Comparison of ENCODE assay signal across 1 cellular context in the genomic region with DNA sequence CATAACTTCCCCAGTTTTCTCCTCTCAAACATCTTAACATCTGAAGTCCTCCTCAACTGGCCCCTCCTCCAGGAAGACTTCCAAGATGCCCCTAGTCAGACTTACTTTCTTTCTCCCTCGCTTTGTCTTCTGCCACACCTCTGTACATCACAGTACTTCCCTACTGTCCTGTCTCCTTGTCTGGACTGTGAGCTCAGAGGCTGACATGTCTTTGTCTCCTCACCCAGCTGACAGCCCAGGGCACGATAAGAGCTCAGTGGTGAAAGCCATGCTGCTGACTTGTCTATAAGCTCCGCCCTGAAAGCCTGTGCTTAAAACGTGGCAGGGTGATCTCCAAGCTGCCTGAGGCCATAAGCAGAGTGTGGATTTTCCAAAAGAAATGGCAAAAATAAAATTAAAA.
TF ChIP-seq lines count a peak whose summit lies in the region.

No MANE protein-coding gene starts in this region.

TF ChIP-seq in K562, 482 proteins besides CTCF, POLR2A, EP300 and RAD21 (continued from another document and continues in another):
- TF ChIP-seq, protein P1, sequence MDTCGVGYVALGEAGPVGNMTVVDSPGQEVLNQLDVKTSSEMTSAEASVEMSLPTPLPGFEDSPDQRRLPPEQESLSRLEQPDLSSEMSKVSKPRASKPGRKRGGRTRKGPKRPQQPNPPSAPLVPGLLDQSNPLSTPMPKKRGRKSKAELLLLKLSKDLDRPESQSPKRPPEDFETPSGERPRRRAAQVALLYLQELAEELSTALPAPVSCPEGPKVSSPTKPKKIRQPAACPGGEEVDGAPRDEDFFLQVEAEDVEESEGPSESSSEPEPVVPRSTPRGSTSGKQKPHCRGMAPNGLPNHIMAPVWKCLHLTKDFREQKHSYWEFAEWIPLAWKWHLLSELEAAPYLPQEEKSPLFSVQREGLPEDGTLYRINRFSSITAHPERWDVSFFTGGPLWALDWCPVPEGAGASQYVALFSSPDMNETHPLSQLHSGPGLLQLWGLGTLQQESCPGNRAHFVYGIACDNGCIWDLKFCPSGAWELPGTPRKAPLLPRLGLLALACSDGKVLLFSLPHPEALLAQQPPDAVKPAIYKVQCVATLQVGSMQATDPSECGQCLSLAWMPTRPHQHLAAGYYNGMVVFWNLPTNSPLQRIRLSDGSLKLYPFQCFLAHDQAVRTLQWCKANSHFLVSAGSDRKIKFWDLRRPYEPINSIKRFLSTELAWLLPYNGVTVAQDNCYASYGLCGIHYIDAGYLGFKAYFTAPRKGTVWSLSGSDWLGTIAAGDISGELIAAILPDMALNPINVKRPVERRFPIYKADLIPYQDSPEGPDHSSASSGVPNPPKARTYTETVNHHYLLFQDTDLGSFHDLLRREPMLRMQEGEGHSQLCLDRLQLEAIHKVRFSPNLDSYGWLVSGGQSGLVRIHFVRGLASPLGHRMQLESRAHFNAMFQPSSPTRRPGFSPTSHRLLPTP (IDR thresholded peaks at IDR 0.05; ENCODE audit: borderline replicate concordance, extremely low read depth, insufficient read length) = no peak
- TF ChIP-seq DMBX1 (CRISPR knock-in tag; IDR thresholded peaks at IDR 0.05; ENCODE audit: borderline replicate concordance) (no peak), PHF20 (IDR thresholded peaks at IDR 0.05; ENCODE audit: partially characterized antibody) (no peak), ZNF583 (CRISPR knock-in tag; IDR thresholded peaks at IDR 0.05) (no peak), MECOM (CRISPR knock-in tag; IDR thresholded peaks at IDR 0.05) (peak; percentile 99), PTBP1 (IDR thresholded peaks at IDR 0.05; ENCODE audit: low read depth, low read length) (no peak), POLR2AphosphoS5 (IDR thresholded peaks at IDR 0.05; ENCODE audit: control insufficient read depth, insufficient read depth, low read depth, low read length) (no peak), SAFB2 (IDR thresholded peaks at IDR 0.05; ENCODE audit: borderline replicate concordance, low read depth, low read length, severe bottlenecking) (no peak), ZKSCAN8 (CRISPR knock-in tag; IDR thresholded peaks at IDR 0.05) (no peak), ADNP (tag; IDR thresholded peaks at IDR 0.05) (no peak), GTF2A2 (tag; IDR thresholded peaks at IDR 0.05) (no peak), FOXM1 (IDR thresholded peaks at IDR 0.05; ENCODE audit: low read depth) (no peak), FOXM1 (CRISPR knock-in tag; IDR thresholded peaks at IDR 0.05; ENCODE audit: low read depth) (no peak), TCF3 (CRISPR knock-in tag; IDR thresholded peaks at IDR 0.05) (peak; percentile 71), THAP12 (CRISPR knock-in tag; IDR thresholded peaks at IDR 0.05) (no peak), CBX3 (IDR thresholded peaks at IDR 0.05; ENCODE audit: borderline replicate concordance in 1 of 2, low read length in 2 of 2) (no peak), HDGF (IDR thresholded peaks at IDR 0.05) (peak; percentile 88; the same call in 1 of the 2 replicates), ZNF174 (CRISPR knock-in tag; IDR thresholded peaks at IDR 0.05) (no peak), RUNX1 (IDR thresholded peaks at IDR 0.05; ENCODE audit: low read depth) (no peak), ESRRB (CRISPR knock-in tag; IDR thresholded peaks at IDR 0.05; ENCODE audit: borderline replicate concordance) (no peak), MYC (IDR thresholded peaks at IDR 0.05; ENCODE audit: low read depth, low read length) (peak; percentile 92), MYC (CRISPR knock-in tag; IDR thresholded peaks at IDR 0.05; ENCODE audit: borderline replicate concordance, low read depth) (no peak), MIER1 (IDR thresholded peaks at IDR 0.05; ENCODE audit: low read depth) (no peak), ZNF324 (CRISPR knock-in tag; IDR thresholded peaks at IDR 0.05) (no peak), EP400 (IDR thresholded peaks at IDR 0.05) (peak; percentile 83), SIN3B (IDR thresholded peaks at IDR 0.05; ENCODE audit: low read depth) (no peak), SMARCE1 (IDR thresholded peaks at IDR 0.05) (peak; percentile 61), NCOA1 (IDR thresholded peaks at IDR 0.05; ENCODE audit: low read depth) (0 out of 2 replicates have a peak, but pooled peaks have one; percentile 32), ZNF407 (IDR thresholded peaks at IDR 0.05; ENCODE audit: low read depth) (no peak), BCOR (IDR thresholded peaks at IDR 0.05) (peak; percentile 73), ZNF347 (CRISPR knock-in tag; IDR thresholded peaks at IDR 0.05; ENCODE audit: low read depth) (no peak), JUND (IDR thresholded peaks at IDR 0.05; ENCODE audit: borderline replicate concordance, low read depth, low read length) (peak; percentile 76), JUND (tag; IDR thresholded peaks at IDR 0.05; ENCODE audit: borderline replicate concordance, low read depth, low read length) (peak; percentile 82; the same call in 2 of the 3 replicates), CHD4 (IDR thresholded peaks at IDR 0.05; ENCODE audit: insufficient read depth, insufficient replicate concordance, low read depth, low read length, poor library complexity, severe bottlenecking) (no peak), KDM1A (IDR thresholded peaks at IDR 0.05) (peak in 1 of 2 experiments; percentile 54; a peak in 2 of 4 replicates), RNF2 (IDR thresholded peaks at IDR 0.05) (no peak), ZFP30 (CRISPR knock-in tag; IDR thresholded peaks at IDR 0.05; ENCODE audit: borderline replicate concordance) (no peak), PPARD (CRISPR knock-in tag; IDR thresholded peaks at IDR 0.05) (no peak), TFAM (CRISPR knock-in tag; conservative IDR thresholded peaks at IDR 0.05) (no peak), PTTG1 (tag; IDR thresholded peaks at IDR 0.05; ENCODE audit: low read depth) (no peak), DNMT1 (IDR thresholded peaks at IDR 0.05) (no peak)
- TF ChIP-seq, protein P2, sequence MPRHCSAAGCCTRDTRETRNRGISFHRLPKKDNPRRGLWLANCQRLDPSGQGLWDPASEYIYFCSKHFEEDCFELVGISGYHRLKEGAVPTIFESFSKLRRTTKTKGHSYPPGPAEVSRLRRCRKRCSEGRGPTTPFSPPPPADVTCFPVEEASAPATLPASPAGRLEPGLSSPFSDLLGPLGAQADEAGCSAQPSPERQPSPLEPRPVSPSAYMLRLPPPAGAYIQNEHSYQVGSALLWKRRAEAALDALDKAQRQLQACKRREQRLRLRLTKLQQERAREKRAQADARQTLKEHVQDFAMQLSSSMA (CRISPR knock-in tag; IDR thresholded peaks at IDR 0.05) = no peak
- TF ChIP-seq, protein P3, sequence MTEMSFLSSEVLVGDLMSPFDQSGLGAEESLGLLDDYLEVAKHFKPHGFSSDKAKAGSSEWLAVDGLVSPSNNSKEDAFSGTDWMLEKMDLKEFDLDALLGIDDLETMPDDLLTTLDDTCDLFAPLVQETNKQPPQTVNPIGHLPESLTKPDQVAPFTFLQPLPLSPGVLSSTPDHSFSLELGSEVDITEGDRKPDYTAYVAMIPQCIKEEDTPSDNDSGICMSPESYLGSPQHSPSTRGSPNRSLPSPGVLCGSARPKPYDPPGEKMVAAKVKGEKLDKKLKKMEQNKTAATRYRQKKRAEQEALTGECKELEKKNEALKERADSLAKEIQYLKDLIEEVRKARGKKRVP (CRISPR knock-in tag; IDR thresholded peaks at IDR 0.05) = no peak
- TF ChIP-seq, protein P4, sequence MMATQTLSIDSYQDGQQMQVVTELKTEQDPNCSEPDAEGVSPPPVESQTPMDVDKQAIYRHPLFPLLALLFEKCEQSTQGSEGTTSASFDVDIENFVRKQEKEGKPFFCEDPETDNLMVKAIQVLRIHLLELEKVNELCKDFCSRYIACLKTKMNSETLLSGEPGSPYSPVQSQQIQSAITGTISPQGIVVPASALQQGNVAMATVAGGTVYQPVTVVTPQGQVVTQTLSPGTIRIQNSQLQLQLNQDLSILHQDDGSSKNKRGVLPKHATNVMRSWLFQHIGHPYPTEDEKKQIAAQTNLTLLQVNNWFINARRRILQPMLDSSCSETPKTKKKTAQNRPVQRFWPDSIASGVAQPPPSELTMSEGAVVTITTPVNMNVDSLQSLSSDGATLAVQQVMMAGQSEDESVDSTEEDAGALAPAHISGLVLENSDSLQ (IDR thresholded peaks at IDR 0.05) = peak; percentile 95
- TF ChIP-seq, protein P5, sequence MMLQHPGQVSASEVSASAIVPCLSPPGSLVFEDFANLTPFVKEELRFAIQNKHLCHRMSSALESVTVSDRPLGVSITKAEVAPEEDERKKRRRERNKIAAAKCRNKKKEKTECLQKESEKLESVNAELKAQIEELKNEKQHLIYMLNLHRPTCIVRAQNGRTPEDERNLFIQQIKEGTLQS (IDR thresholded peaks at IDR 0.05) = peak; percentile 37; the same call in 1 of the 2 replicates
- TF ChIP-seq, protein P5 (CRISPR knock-in tag; conservative IDR thresholded peaks at IDR 0.05) = no peak
- TF ChIP-seq, protein P6, sequence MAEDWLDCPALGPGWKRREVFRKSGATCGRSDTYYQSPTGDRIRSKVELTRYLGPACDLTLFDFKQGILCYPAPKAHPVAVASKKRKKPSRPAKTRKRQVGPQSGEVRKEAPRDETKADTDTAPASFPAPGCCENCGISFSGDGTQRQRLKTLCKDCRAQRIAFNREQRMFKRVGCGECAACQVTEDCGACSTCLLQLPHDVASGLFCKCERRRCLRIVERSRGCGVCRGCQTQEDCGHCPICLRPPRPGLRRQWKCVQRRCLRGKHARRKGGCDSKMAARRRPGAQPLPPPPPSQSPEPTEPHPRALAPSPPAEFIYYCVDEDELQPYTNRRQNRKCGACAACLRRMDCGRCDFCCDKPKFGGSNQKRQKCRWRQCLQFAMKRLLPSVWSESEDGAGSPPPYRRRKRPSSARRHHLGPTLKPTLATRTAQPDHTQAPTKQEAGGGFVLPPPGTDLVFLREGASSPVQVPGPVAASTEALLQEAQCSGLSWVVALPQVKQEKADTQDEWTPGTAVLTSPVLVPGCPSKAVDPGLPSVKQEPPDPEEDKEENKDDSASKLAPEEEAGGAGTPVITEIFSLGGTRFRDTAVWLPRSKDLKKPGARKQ (CRISPR knock-in tag; IDR thresholded peaks at IDR 0.05) = no peak
